ENCODE assay signal across 8 cellular contexts in the genomic region with DNA sequence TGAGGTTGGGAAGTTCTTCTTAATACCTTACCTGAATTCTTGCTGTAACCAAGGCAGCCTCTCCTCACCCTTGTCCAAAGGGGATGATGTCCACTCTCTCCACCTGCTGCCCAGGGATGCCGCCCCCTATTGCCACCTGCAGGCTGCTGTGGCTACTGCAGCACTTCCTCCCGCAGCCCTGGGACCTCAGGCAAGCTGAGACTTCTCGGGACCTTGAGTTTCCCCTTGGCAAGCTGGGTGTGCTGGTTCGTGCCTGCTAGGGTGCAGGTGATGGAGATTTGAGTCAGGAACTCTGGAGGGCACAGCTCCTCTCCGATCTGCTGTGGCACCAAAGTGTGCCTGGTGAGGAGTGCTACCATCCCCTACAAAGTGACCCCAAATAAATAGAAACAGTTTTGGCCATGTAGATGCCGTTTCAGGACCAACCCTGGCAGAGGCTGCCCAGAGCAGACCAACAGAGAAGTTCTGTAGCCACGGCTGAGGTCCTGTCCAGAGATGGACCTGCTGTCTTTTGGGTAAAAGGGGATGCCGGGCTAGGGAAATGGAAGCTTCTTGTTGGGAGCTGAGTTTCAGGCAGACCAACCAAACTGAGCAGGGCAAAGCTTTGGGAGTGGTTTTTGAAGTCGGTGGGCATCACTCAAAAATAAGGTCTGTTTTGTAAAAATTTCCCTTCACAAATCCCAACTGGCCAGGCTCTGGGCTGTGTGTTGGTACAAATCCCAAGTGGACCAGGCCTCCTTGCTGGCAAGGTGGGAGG. TPM values are rescaled to one million over a fixed set of nuclear protein-coding genes. Genes with fewer than 3 reads are reported as not detected.
DNase-seq lines count a peak whose midpoint lies in the region; ATAC-seq and TF ChIP-seq lines count a peak whose summit lies in the region.

No MANE protein-coding gene starts in this region.

- H4K20me1 ChIP-seq in osteoblast (ENCODE audit: insufficient read depth, low read length): no peaks in the 10 kb centered on the region

- H3K4me1 ChIP-seq in foreskin keratinocyte (no peaks in the 10 kb centered on the region), osteoblast (ENCODE audit: insufficient read depth, low read length) (no peaks in the 10 kb centered on the region)

- H2AFZ ChIP-seq in osteoblast (ENCODE audit: low read length): no peak overlapping the region

- H3K79me2 ChIP-seq in osteoblast (ENCODE audit: insufficient read depth, low read length): no peaks in the 10 kb centered on the region

- H3K36me3 ChIP-seq in osteoblast (ENCODE audit: insufficient read depth, low read length): no peaks in the 10 kb centered on the region

- no peaks in the 10 kb centered on the region for H3K9me3 ChIP-seq in osteoblast (ENCODE audit: low read depth, low read length)

- ATAC-seq in foreskin keratinocyte (peak; percentile 49), GM19035 (IDR thresholded peaks at IDR 0.05; ENCODE audit: unreplicated experiment) (no peak), GM18520 (IDR thresholded peaks at IDR 0.05; ENCODE audit: unreplicated experiment) (no peak)

- H3K4me2 ChIP-seq in osteoblast (ENCODE audit: insufficient read depth, low read length): no peak overlapping the region

- H3K4me3 ChIP-seq in NB4 (ENCODE audit: low read depth, low read length): no peak overlapping the region
- H3K4me3 ChIP-seq in osteoblast (ENCODE audit: insufficient read depth, low read length): no peak overlapping the region

- TF ChIP-seq POLR2A in NB4 (IDR thresholded peaks at IDR 0.05; ENCODE audit: extremely low read depth, insufficient read length): no peak

- TF ChIP-seq CTCF in NB4 (IDR thresholded peaks at IDR 0.05; ENCODE audit: low read depth, low read length): peak; percentile 82
- TF ChIP-seq CTCF in foreskin keratinocyte (conservative IDR thresholded peaks at IDR 0.05): peak; percentile 68
- peak; percentile 84 for TF ChIP-seq CTCF in osteoblast (IDR thresholded peaks at IDR 0.05; ENCODE audit: extremely low read depth, low read depth, low read length)

- no peak overlapping the region for H3K27ac ChIP-seq in foreskin keratinocyte
- H3K27ac ChIP-seq in osteoblast (ENCODE audit: low read depth, low read length): no peak overlapping the region

- H3K27me3 ChIP-seq in foreskin keratinocyte (peaks cover 36% of the 10 kb centered on the region), osteoblast (ENCODE audit: insufficient read depth, low read length) (no peaks in the 10 kb centered on the region)

- DNase-seq in NCI-H510A treated with DMSO at 0.1 percent for 48 hours (lab: John Stamatoyannopoulos, UW) (peak; percentile 13), NCI-H510A (lab: John Stamatoyannopoulos, UW) (no peak), NB4 (ENCODE audit: low read depth) (peak; percentile 65), foreskin keratinocyte (no peak), osteoblast (ENCODE audit: insufficient read length, low spot score, missing footprints) (peak; percentile 94)
- peak; percentile 85 for DNase-seq in activated CD8-positive, alpha-beta memory T cell treated with anti-CD3 and anti-CD28 coated beads, Interleukin-2, amount 50 U/mL, for 48 hours

RNA-seq across cellular contexts. Expression of gene RUNX3, which starts 31.7 kb away (rescaled TPM):
- total RNA-seq in foreskin keratinocyte: 0.10 TPM in 1 of 2 replicates, not detected in the other
- polyA plus RNA-seq in foreskin keratinocyte: 0.11 TPM in 1 of 2 replicates, not detected in the other
- total RNA-seq in osteoblast: 1.8 and 3.6 TPM in 2 replicates

Comparison
In these comparisons a context has a peak if more than half of its experiments do, and no peak if none do; other contexts are left out.
1. DNase-seq: peak in NCI-H510A treated with DMSO at 0.1 percent for 48 hours (single experiment), NB4 (single experiment), activated CD8-positive, alpha-beta memory T cell treated with anti-CD3 and anti-CD28 coated beads, Interleukin-2, amount 50 U/mL, for 48 hours (single experiment) and osteoblast (single experiment); none in NCI-H510A (single experiment) and foreskin keratinocyte (0 of 2).
2. Peak in every context shown above with its lines, with median percentiles within 50 percentile points of each other: CTCF ChIP-seq.